In genomic region chr10:18660816-18661431, GRCh38 we compare ENCODE assay signal across 8 cellular contexts. TPM values are rescaled to one million over a fixed set of nuclear protein-coding genes. Genes with fewer than 3 reads are reported as not detected.
DNase-seq lines count a peak whose midpoint lies in the region; ATAC-seq and TF ChIP-seq lines count a peak whose summit lies in the region.

No MANE protein-coding gene starts in this region.

- H3K4me3 ChIP-seq in BJ (ENCODE audit: low read depth, low read length) (peak overlapping the region; percentile 98), Loucy (ENCODE audit: low read length, poor library complexity, severe bottlenecking) (peak overlapping the region; percentile 88), colonic mucosa (peak overlapping the region; percentile 87)

- H3K9me3 Mint-ChIP-seq in naive B cell, result no peaks in the 10 kb centered on the region

- no peaks in the 10 kb centered on the region for H3K27me3 Mint-ChIP-seq in naive B cell

- peak overlapping the region; percentile 21 to 99 (median 71) for H3K4me3 Mint-ChIP-seq in naive B cell

- H3K4me1 ChIP-seq in Loucy (ENCODE audit: insufficient read depth, low read length, poor library complexity, severe bottlenecking), result peaks cover 39% of the 10 kb centered on the region
- H3K4me1 ChIP-seq in colonic mucosa, result peaks cover 12% of the 10 kb centered on the region

- H3K27ac ChIP-seq in colonic mucosa, result peak overlapping the region; percentile 97

- peaks cover 60% of the 10 kb centered on the region for H4K20me1 ChIP-seq in Loucy (ENCODE audit: insufficient read depth, low read length, poor library complexity, severe bottlenecking)

- CTCF ChIA-PET in BJ (lab: Yijun Ruan, JAX), result no interaction called here

- no peak for ATAC-seq in naive B cell (ENCODE audit: low read depth in 2 of 2)

- H3K36me3 ChIP-seq in BJ (ENCODE audit: control insufficient read depth, insufficient read depth, low read length) (no peaks in the 10 kb centered on the region), Loucy (ENCODE audit: insufficient read depth, low read length) (no peaks in the 10 kb centered on the region), colonic mucosa (no peaks in the 10 kb centered on the region)

- H3K9me2 ChIP-seq in Loucy (replicated peaks; ENCODE audit: low read depth, low read length), result no peaks in the 10 kb centered on the region

- intact Hi-C loops in colonic mucosa (cut with DNase I), result no loop called here

- no peaks in the 10 kb centered on the region for H3K36me3 Mint-ChIP-seq in naive B cell

- H3K9ac ChIP-seq in Loucy (ENCODE audit: low read depth, low read length, poor library complexity, severe bottlenecking) (peak overlapping the region; percentile 93), colonic mucosa (ENCODE audit: low read depth in 2 of 2, low read length in 2 of 2) (no peak overlapping the region)

- DNase-seq in BJ (ENCODE audit: low read depth), result no peak
- DNase-seq in colonic mucosa, result no peak
- no peak for DNase-seq in naive B cell
- no peak for DNase-seq in cortex of kidney (lab: John Stamatoyannopoulos, UW)
- no peak for DNase-seq in HK-2 (ENCODE audit: unreplicated experiment)
- no peak for DNase-seq in NCI-H774 (lab: John Stamatoyannopoulos, UW)
- no peak for DNase-seq in hepatic stellate cell (ENCODE audit: low spot score)

- H3K79me2 ChIP-seq in Loucy (ENCODE audit: insufficient read depth, low read length), result peaks cover 81% of the 10 kb centered on the region

- POLR2A ChIA-PET in BJ (lab: Charles Lee), result no interaction called here

- peaks cover 30 to 73% (median 55%) of the 10 kb centered on the region in 3 donors for H3K4me1 Mint-ChIP-seq in naive B cell

- H3K27me3 ChIP-seq in BJ (ENCODE audit: control insufficient read depth, insufficient read depth, low read length) (no peaks in the 10 kb centered on the region), Loucy (ENCODE audit: insufficient read depth, low read length, poor library complexity, severe bottlenecking) (peaks cover 5% of the 10 kb centered on the region), colonic mucosa (no peaks in the 10 kb centered on the region)

- peak overlapping the region in 3 of 6 donors; percentile 12 to 98 (median 70) for H3K27ac Mint-ChIP-seq in naive B cell

- no peaks in the 10 kb centered on the region for H3F3A ChIP-seq in Loucy (ENCODE audit: low read depth)

- H3K9me3 ChIP-seq in Loucy (ENCODE audit: insufficient read depth, low read depth, low read length), result no peaks in the 10 kb centered on the region
- H3K9me3 ChIP-seq in colonic mucosa, result no peaks in the 10 kb centered on the region

- H2AFZ ChIP-seq in Loucy (ENCODE audit: low read length), result no peak overlapping the region

- TF ChIP-seq CTCF in BJ (IDR thresholded peaks at IDR 0.05; ENCODE audit: insufficient read depth, low read depth, low read length), result no peak
- no peak for TF ChIP-seq CTCF in Loucy (conservative IDR thresholded peaks at IDR 0.05; ENCODE audit: low read length)
- TF ChIP-seq CTCF in colonic mucosa (IDR thresholded peaks at IDR 0.05), result no peak

- peak overlapping the region; percentile 99 for H3K4me2 ChIP-seq in Loucy (ENCODE audit: low read depth, low read length, poor library complexity, severe bottlenecking)

RNA-seq across cellular contexts. Expression of gene ARL5B, which starts 1.7 kb away (rescaled TPM):
- polyA plus RNA-seq in BJ (2011; rRNA removed) (2.7 and 7.2 TPM in 2 replicates), naive B cell (ENCODE audit: low read depth in 6 of 6) (1 to 10 TPM; 1.7 to 4.2 (median 2.1) TPM)
- polyA minus RNA-seq in BJ (2011; rRNA and poly(A)+ RNA removed), result 3.4 and 4.0 TPM in 2 replicates
- 10 to 100 TPM; 14.0 to 31.2 TPM for total RNA-seq in colonic mucosa

RNA-seq across cellular contexts. Expression of gene NSUN6, which starts 9.5 kb away (rescaled TPM):
- polyA plus RNA-seq in BJ (2011; rRNA removed) (2.7 and 5.0 TPM in 2 replicates), naive B cell (ENCODE audit: low read depth in 6 of 6) (10 to 100 TPM in 1 of 6 donors, 1 to 10 TPM in 5; 4.1 to 11.8 (median 7.8) TPM)
- 3.7 and 4.7 TPM in 2 replicates for polyA minus RNA-seq in BJ (2011; rRNA and poly(A)+ RNA removed)
- total RNA-seq in colonic mucosa, result 10 to 100 TPM in 1 of 2 donors, 1 to 10 TPM in 1; 8.3 to 13.1 TPM
